Comparison of ENCODE assay signal across 1 cellular context in genomic region chr13:35388979-35389378, GRCh38.
TF ChIP-seq lines count a peak whose summit lies in the region.

No MANE protein-coding gene starts in this region.

TF ChIP-seq in GM23338, 12 proteins besides CTCF, POLR2A, EP300 and RAD21 (continued from another document):
- TF ChIP-seq ZNF462 (CRISPR knock-in tag; IDR thresholded peaks at IDR 0.05) (no peak), ZNF114 (CRISPR knock-in tag; IDR thresholded peaks at IDR 0.05) (no peak), JUNB (IDR thresholded peaks at IDR 0.05; ENCODE audit: unreplicated experiment) (no peak), ZNF331 (CRISPR knock-in tag; IDR thresholded peaks at IDR 0.05; ENCODE audit: low read depth) (no peak)
